9 cellular contexts compared by ENCODE assay signal in the genomic region with DNA sequence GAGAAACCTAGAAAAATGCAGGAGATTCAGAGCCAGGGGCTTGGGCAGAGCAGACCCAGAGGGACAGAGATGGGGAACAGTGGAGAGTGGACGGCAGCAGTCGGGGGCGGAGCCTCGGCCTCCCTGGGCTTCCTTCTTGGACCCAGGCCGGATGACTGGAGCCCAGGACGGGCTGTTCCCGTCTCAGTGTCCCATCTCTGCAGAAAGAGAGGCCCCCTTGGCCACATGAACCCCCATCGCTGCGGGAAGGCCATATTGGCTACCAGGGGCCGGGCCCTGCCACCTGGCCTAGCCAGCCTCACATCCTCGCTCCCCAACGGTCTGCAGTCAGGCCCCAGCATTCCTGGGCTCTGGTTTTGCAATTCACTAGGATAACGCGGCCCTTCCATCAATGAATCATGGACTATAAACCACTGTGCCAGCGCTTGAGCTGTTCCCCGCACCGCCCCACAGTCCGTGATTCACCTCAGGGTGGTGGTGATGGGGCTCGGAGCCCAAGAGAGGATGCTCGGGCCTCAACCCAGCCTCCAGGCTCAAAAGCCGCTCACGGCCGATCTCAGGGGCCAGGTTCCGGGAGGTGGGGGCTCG.
A peak's percentile ranks its signal among the peaks of the same experiment; 100 is the strongest.
DNase-seq lines count a peak whose midpoint lies in the region; ATAC-seq and TF ChIP-seq lines count a peak whose summit lies in the region.
"Had no signal": no experiment of that assay in that cellular context is flagged by ENCODE, and none has a peak within 500 bp of the region (broad histone marks: within the 10 kb centered on the region; RNA-seq: fewer than 3 reads in every experiment).

No MANE protein-coding gene starts in this region.

- no peak for TF ChIP-seq POLR2A in testis (IDR thresholded peaks at IDR 0.05)

- H3K36me3 ChIP-seq in brain microvascular endothelial cell (replicated peaks) (peaks cover 39% of the 10 kb centered on the region), kidney epithelial cell (ENCODE audit: control insufficient read depth, insufficient read depth, low read length) (peaks cover 5% of the 10 kb centered on the region), testis (ENCODE audit: low read depth, missing control alignments) (no peaks in the 10 kb centered on the region), BE2C (peaks cover 27% of the 10 kb centered on the region)

- no peaks in the 10 kb centered on the region for H3K27me3 ChIP-seq in brain microvascular endothelial cell (replicated peaks)
- H3K27me3 ChIP-seq in kidney epithelial cell (ENCODE audit: control insufficient read depth, insufficient read depth, low read length), result no peaks in the 10 kb centered on the region
- H3K27me3 ChIP-seq in testis, result no peaks in the 10 kb centered on the region
- no peaks in the 10 kb centered on the region for H3K27me3 ChIP-seq in BE2C

- in situ Hi-C loops in brain microvascular endothelial cell (cut with HindIII; ENCODE audit: low pct_ligation_motif_present, low sequenced_read_pairs), result no loop called here

- TF ChIP-seq CTCF in brain microvascular endothelial cell (IDR thresholded peaks at IDR 0.05; ENCODE audit: low read depth, low read length, missing control alignments), result no peak
- no peak for TF ChIP-seq CTCF in kidney epithelial cell (IDR thresholded peaks at IDR 0.05; ENCODE audit: insufficient read depth, low read length, poor library complexity, severe bottlenecking)
- TF ChIP-seq CTCF in testis (IDR thresholded peaks at IDR 0.05), result no peak
- TF ChIP-seq CTCF in BE2C (IDR thresholded peaks at IDR 0.05; ENCODE audit: low read depth, low read length), result no peak

- 22 to 59% methylated on average over 7 to 22 of the region's 25 CpGs for WGBS in testis, 2 donors

- H3K9me3 ChIP-seq in testis (no peaks in the 10 kb centered on the region), BE2C (no peaks in the 10 kb centered on the region)

- H3K4me1 ChIP-seq in testis (peaks cover 42% of the 10 kb centered on the region), BE2C (peaks cover 35% of the 10 kb centered on the region)

- DNase-seq in HS-5 (ENCODE audit: low read depth), result peak; percentile 93
- peak; percentile 90 for DNase-seq in brain microvascular endothelial cell
- DNase-seq in kidney epithelial cell (ENCODE audit: low read depth), result peak; percentile 76
- DNase-seq in testis, result peak; percentile 81
- DNase-seq in NCI-H2196 (lab: John Stamatoyannopoulos, UW; ENCODE audit: unreplicated experiment), result no peak
- DNase-seq in BE2C, result no peak
- no peak for DNase-seq in putamen (ENCODE audit: low spot score)
- DNase-seq: activated CD4-positive, alpha-beta T cell treated with anti-CD3 and anti-CD28 coated beads, Interleukin-2, amount 50 U/mL, for 48 hours had no signal

- intact Hi-C loops in testis (cut with DNase I; ENCODE audit: low total_unique reads), result no loop called here

- peak overlapping the region; percentile 60 for H3K27ac ChIP-seq in brain microvascular endothelial cell
- H3K27ac ChIP-seq in testis, result peak overlapping the region; percentile 43 to 68

- no peak for ATAC-seq in GM18502 (IDR thresholded peaks at IDR 0.05; ENCODE audit: poor library complexity, unreplicated experiment)

- H3K4me3 ChIP-seq in brain microvascular endothelial cell (ENCODE audit: low read depth, low read length) (no peak overlapping the region), kidney epithelial cell (ENCODE audit: low read depth, low read length) (no peak overlapping the region), testis (no peak overlapping the region), BE2C (ENCODE audit: low read depth, low read length) (no peak overlapping the region)

Comparison
In these comparisons a context has a peak if more than half of its experiments do, and no peak if none do; other contexts are left out.
1. DNase-seq: peak in HS-5 (single experiment), brain microvascular endothelial cell (single experiment), kidney epithelial cell (single experiment) and testis (single experiment); none in NCI-H2196 (single experiment), BE2C (single experiment) and putamen (single experiment).